ENCODE assay signal across 1 cellular context in the genomic region with DNA sequence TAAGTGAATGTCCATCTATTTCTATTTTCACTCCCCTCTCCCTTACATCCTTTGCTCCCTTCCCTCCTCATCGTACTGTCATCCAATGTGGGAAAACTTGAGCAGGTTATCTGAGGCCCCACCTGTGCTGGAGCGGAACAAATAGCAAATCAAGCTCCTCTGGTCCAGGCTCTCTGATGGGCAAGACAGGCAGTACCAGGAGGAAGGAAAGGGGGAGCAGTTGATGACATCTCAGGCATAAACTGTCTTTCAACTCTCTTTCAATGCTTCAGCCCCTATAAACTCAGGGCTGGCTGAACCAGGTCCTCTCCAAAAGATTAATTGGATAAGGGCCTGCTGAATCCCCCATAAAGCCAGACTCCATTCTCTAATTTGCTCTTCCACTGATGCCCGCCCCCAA.
TF ChIP-seq lines count a peak whose summit lies in the region.

No MANE protein-coding gene starts in this region.

TF ChIP-seq in SK-N-SH treated with all-trans-retinoic acid at 6 μM for 48 hours, 23 proteins besides CTCF, POLR2A, EP300 and RAD21 (continued from another document):
- TF ChIP-seq TSHZ2 (CRISPR knock-in tag; IDR thresholded peaks at IDR 0.05) (no peak), TOX (CRISPR knock-in tag; IDR thresholded peaks at IDR 0.05; ENCODE audit: borderline replicate concordance) (no peak), SNAI2 (CRISPR knock-in tag; IDR thresholded peaks at IDR 0.05) (no peak), ZNF70 (CRISPR knock-in tag; IDR thresholded peaks at IDR 0.05) (no peak), ISL1 (CRISPR knock-in tag; IDR thresholded peaks at IDR 0.05) (no peak), ESRRG (CRISPR knock-in tag; IDR thresholded peaks at IDR 0.05) (no peak)
TF ChIP-seq in SK-N-SH treated with all-trans-retinoic acid at 6 μM for 48 hours: peak in this region for 0.
